8 cellular contexts compared by ENCODE assay signal in genomic region chr18:48007955-48008701, GRCh38.
DNase-seq lines count a peak whose midpoint lies in the region; ATAC-seq and TF ChIP-seq lines count a peak whose summit lies in the region.

No MANE protein-coding gene starts in this region.

- no peak overlapping the region for H3K27ac ChIP-seq in CD8-positive, alpha-beta memory T cell (ENCODE audit: low read depth, low read length)
- H3K27ac ChIP-seq in mesendoderm (ENCODE audit: low read depth, low read length) = peak overlapping the region; percentile 25

- no CpG with 5 or more reads among the region's 68 CpGs for WGBS in mesendoderm (ENCODE audit: extremely low coverage, insufficient coverage, low lambda C conversion rate)

- peaks cover 16 to 45% of the 10 kb centered on the region in 2 donors for H3K27me3 Mint-ChIP-seq in CD8-positive, alpha-beta memory T cell
- peaks cover 25% of the 10 kb centered on the region for H3K27me3 Mint-ChIP-seq in activated CD4-positive, alpha-beta T cell treated with anti-CD3 and anti-CD28 coated beads for 36 hours

- H2BK120ac ChIP-seq in mesendoderm (ENCODE audit: low read depth, low read length) = no peak overlapping the region

- peak overlapping the region; percentile 78 for H3K9ac ChIP-seq in mesendoderm (ENCODE audit: low read length)

- peak overlapping the region; percentile 71 for H3K4me2 ChIP-seq in mesendoderm (ENCODE audit: low read length)

- intact Hi-C loops in activated CD4-positive, alpha-beta T cell treated with anti-CD3 and anti-CD28 coated beads for 36 hours (cut with DNase I, micrococcal nuclease) = loop anchor here in 1 of 2 experiments (5.0 kb wide), 1 partner anchor 76 kb away; the partner anchor contains the start of gene SMAD2

- no peak overlapping the region for H4K8ac ChIP-seq in mesendoderm (ENCODE audit: low read depth, low read length)

- POLR2A ChIA-PET in CD8-positive, alpha-beta memory T cell (lab: Charles Lee) = no interaction called here
- POLR2A ChIA-PET in activated CD4-positive, alpha-beta T cell treated with anti-CD3 and anti-CD28 coated beads for 36 hours (lab: Charles Lee) = interaction anchor here (0.9 kb wide), 1 partner anchor 150 kb away, joined by 3 read pairs; no protein-coding TSS in a partner anchor

- no peaks in the 10 kb centered on the region for H3K79me2 ChIP-seq in mesendoderm (ENCODE audit: control insufficient read depth, insufficient read depth, low read length)

- H3K4me1 Mint-ChIP-seq in CD8-positive, alpha-beta memory T cell = peaks cover 7 to 8% (median 8%) of the 10 kb centered on the region in 3 donors
- H3K4me1 Mint-ChIP-seq in activated CD4-positive, alpha-beta T cell treated with anti-CD3 and anti-CD28 coated beads for 36 hours = peaks cover 2% of the 10 kb centered on the region

- H3K56ac ChIP-seq in mesendoderm (ENCODE audit: low read length) = peak overlapping the region; percentile 92

- no peaks in the 10 kb centered on the region for H3K36me3 Mint-ChIP-seq in CD8-positive, alpha-beta memory T cell
- no peaks in the 10 kb centered on the region for H3K36me3 Mint-ChIP-seq in activated CD4-positive, alpha-beta T cell treated with anti-CD3 and anti-CD28 coated beads for 36 hours (ENCODE audit: low read depth)

- H3K4me3 ChIP-seq in CD8-positive, alpha-beta memory T cell (ENCODE audit: low read length) = peak overlapping the region; percentile 47
- peak overlapping the region; percentile 31 for H3K4me3 ChIP-seq in mesendoderm (ENCODE audit: low read length)

- H3K18ac ChIP-seq in mesendoderm (ENCODE audit: low read length) = peak overlapping the region; percentile 65

- peak overlapping the region; percentile 21 for H4K5ac ChIP-seq in mesendoderm (ENCODE audit: low read length)

- H3K9me3 ChIP-seq in CD8-positive, alpha-beta memory T cell (ENCODE audit: low read length) = no peaks in the 10 kb centered on the region

- no peaks in the 10 kb centered on the region for H3K79me1 ChIP-seq in mesendoderm (ENCODE audit: low read length)

- no peaks in the 10 kb centered on the region for H3K36me3 ChIP-seq in CD8-positive, alpha-beta memory T cell (ENCODE audit: insufficient read depth, low read length)
- no peaks in the 10 kb centered on the region for H3K36me3 ChIP-seq in mesendoderm (ENCODE audit: control insufficient read depth, insufficient read depth, low read length)

- peak; percentile 85 for ATAC-seq in activated CD4-positive, alpha-beta T cell treated with anti-CD3 and anti-CD28 coated beads for 36 hours
- ATAC-seq in GM18873 (IDR thresholded peaks at IDR 0.05; ENCODE audit: low FRiP score, unreplicated experiment) = no peak

- peak overlapping the region; percentile 65 to 80 (median 71) for H3K4me3 Mint-ChIP-seq in CD8-positive, alpha-beta memory T cell
- peak overlapping the region; percentile 55 for H3K4me3 Mint-ChIP-seq in activated CD4-positive, alpha-beta T cell treated with anti-CD3 and anti-CD28 coated beads for 36 hours

- no peak overlapping the region for H2BK15ac ChIP-seq in mesendoderm (replicated peaks; ENCODE audit: low read depth)

- H3K9me3 Mint-ChIP-seq in CD8-positive, alpha-beta memory T cell = no peaks in the 10 kb centered on the region
- no peaks in the 10 kb centered on the region for H3K9me3 Mint-ChIP-seq in activated CD4-positive, alpha-beta T cell treated with anti-CD3 and anti-CD28 coated beads for 36 hours (ENCODE audit: low read depth)

- peak; percentile 39 for TF ChIP-seq CTCF in GM20000 (IDR thresholded peaks at IDR 0.05; ENCODE audit: extremely low read depth, missing control alignments)

- DNase-seq in CD8-positive, alpha-beta memory T cell = peak in 4 of 5 donors; percentile 6 to 56 (median 22)
- DNase-seq in GM20000 (ENCODE audit: low spot score) (peak; percentile 89), NCI-H1105 (lab: John Stamatoyannopoulos, UW) (peak; percentile 41), ecto neural progenitor cell (ENCODE audit: low spot score) (peak; percentile 92), mesendoderm (peak; percentile 94)
- peak; percentile 66 for DNase-seq in activated CD4-positive, alpha-beta T cell treated with anti-CD3 and anti-CD28 coated beads for 36 hours
- peak; percentile 16 for DNase-seq in stimulated activated CD8-positive, alpha-beta memory T cell treated with anti-CD3 and anti-CD28 coated beads, Interleukin-4, amount 100 ng/mL, for 1 hour (ENCODE audit: low read depth in 2 of 2, low spot score in 1 of 2)

- peaks cover 4% of the 10 kb centered on the region for H3K4me1 ChIP-seq in CD8-positive, alpha-beta memory T cell (ENCODE audit: insufficient read depth, low read length)
- peaks cover 4% of the 10 kb centered on the region for H3K4me1 ChIP-seq in mesendoderm (ENCODE audit: control insufficient read depth, low read depth, low read length)

- H3K23ac ChIP-seq in mesendoderm (ENCODE audit: low read length) = peak overlapping the region; percentile 90

- peak overlapping the region in 1 of 8 donors; percentile 24 for H3K27ac Mint-ChIP-seq in CD8-positive, alpha-beta memory T cell
- no peak overlapping the region for H3K27ac Mint-ChIP-seq in activated CD4-positive, alpha-beta T cell treated with anti-CD3 and anti-CD28 coated beads for 36 hours

- peak overlapping the region; percentile 56 for H3K4ac ChIP-seq in mesendoderm (ENCODE audit: low read depth, low read length)

- H3K27me3 ChIP-seq in CD8-positive, alpha-beta memory T cell (ENCODE audit: insufficient read depth, low read length, poor library complexity, severe bottlenecking) = peaks cover 6% of the 10 kb centered on the region
- no peaks in the 10 kb centered on the region for H3K27me3 ChIP-seq in mesendoderm (ENCODE audit: insufficient read depth, low read length, poor library complexity)

- no peak overlapping the region for H2AK5ac ChIP-seq in mesendoderm (ENCODE audit: low read length)

- peak overlapping the region; percentile 66 for H2BK5ac ChIP-seq in mesendoderm (ENCODE audit: low read length)

- CTCF ChIA-PET in CD8-positive, alpha-beta memory T cell (lab: Charles Lee) = interaction anchor here (0.7 to 1.3 kb wide), 3 partner anchors 9 to 16 kb away, joined by 3 to 4 read pairs (median 4); no protein-coding TSS in a partner anchor
- CTCF ChIA-PET in activated CD4-positive, alpha-beta T cell treated with anti-CD3 and anti-CD28 coated beads for 36 hours (lab: Charles Lee) = interaction anchor here (0.6 to 2.6 kb wide), 8 partner anchors 9 to 1300 kb away, joined by 3 to 24 read pairs (median 4); no protein-coding TSS in a partner anchor

Comparison
In these comparisons a context has a peak if more than half of its experiments do, and no peak if none do; other contexts are left out.
1. DNase-seq: peak in every context shown above with its lines; median percentile 94 in mesendoderm; 92 in ecto neural progenitor cell; 89 in GM20000; 66 in activated CD4-positive, alpha-beta T cell treated with anti-CD3 and anti-CD28 coated beads for 36 hours; 41 in NCI-H1105; 22 in CD8-positive, alpha-beta memory T cell; 16 in stimulated activated CD8-positive, alpha-beta memory T cell treated with anti-CD3 and anti-CD28 coated beads, Interleukin-4, amount 100 ng/mL, for 1 hour.